Comparison of ENCODE assay signal across 1 cellular context in genomic region chr7:143415696-143416095, GRCh38.
TF ChIP-seq lines count a peak whose summit lies in the region.

No MANE protein-coding gene starts in this region.

TF ChIP-seq in H1, 55 proteins besides CTCF, POLR2A, EP300 and RAD21:
- no peak for TF ChIP-seq EGR1 (IDR thresholded peaks at IDR 0.05; ENCODE audit: borderline replicate concordance, low read depth, low read length)
- TF ChIP-seq ATF2 (IDR thresholded peaks at IDR 0.05; ENCODE audit: low read length) = no peak
- TF ChIP-seq TEAD4 (IDR thresholded peaks at IDR 0.05; ENCODE audit: low read depth, low read length) = no peak
- TF ChIP-seq CBX5 (IDR thresholded peaks at IDR 0.05; ENCODE audit: low read depth, low read length) = no peak
- no peak for TF ChIP-seq RFX5 (IDR thresholded peaks at IDR 0.05; ENCODE audit: borderline replicate concordance, low read depth, low read length)
- no peak for TF ChIP-seq ATF3 (IDR thresholded peaks at IDR 0.05; ENCODE audit: insufficient read depth, low read depth, low read length)
- no peak for TF ChIP-seq YY1 (IDR thresholded peaks at IDR 0.05; ENCODE audit: low read depth, low read length)
- no peak for TF ChIP-seq CBX8 (IDR thresholded peaks at IDR 0.05; ENCODE audit: borderline replicate concordance, low read depth, low read length)
- no peak for TF ChIP-seq TCF12 (IDR thresholded peaks at IDR 0.05; ENCODE audit: low read depth, low read length)
- TF ChIP-seq NRF1 (IDR thresholded peaks at IDR 0.05; ENCODE audit: low read depth, low read length) = no peak
- no peak for TF ChIP-seq EZH2 (IDR thresholded peaks at IDR 0.05; ENCODE audit: low read depth, low read length, severe bottlenecking)
- no peak for TF ChIP-seq JUN (IDR thresholded peaks at IDR 0.05; ENCODE audit: low read depth, low read length)
- TF ChIP-seq CHD1 (IDR thresholded peaks at IDR 0.05; ENCODE audit: low read depth, low read length) = no peak
- no peak for TF ChIP-seq GABPA (IDR thresholded peaks at IDR 0.05; ENCODE audit: borderline replicate concordance, insufficient read depth, low read length)
